In the genomic region with DNA sequence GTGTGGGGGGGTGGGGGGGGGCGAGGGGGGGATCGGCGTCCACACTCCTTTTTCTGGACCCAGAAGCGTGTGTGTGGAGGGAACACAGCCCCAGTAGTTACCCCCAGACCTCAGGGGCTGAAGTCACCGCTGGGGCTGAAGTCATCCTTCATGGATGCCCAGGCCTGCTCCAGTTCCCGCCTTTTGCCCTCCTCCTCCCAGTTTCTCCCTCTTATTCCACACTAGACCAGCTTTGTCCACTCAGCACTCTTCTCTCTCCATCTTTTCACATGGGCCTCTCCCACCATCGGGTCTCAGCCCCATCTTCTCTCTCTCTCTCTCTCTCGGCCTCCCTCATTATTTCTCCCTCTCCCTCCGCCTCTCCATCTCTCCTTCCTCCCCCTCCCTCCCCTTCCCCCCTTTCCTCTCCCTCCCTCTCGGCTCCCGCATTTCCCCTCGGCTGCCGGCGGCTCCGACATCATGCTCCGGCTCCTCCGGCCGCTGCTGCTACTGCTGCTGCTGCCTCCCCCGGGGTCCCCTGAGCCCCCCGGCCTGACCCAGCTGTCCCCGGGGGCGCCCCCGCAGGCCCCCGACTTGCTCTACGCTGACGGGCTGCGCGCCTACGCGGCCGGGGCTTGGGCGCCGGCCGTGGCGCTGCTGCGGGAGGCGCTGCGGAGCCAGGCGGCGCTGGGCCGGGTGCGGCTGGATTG, we compare ENCODE assay signal across 1 cellular context.
TF ChIP-seq lines count a peak whose summit lies in the region.

A gene with protein sequence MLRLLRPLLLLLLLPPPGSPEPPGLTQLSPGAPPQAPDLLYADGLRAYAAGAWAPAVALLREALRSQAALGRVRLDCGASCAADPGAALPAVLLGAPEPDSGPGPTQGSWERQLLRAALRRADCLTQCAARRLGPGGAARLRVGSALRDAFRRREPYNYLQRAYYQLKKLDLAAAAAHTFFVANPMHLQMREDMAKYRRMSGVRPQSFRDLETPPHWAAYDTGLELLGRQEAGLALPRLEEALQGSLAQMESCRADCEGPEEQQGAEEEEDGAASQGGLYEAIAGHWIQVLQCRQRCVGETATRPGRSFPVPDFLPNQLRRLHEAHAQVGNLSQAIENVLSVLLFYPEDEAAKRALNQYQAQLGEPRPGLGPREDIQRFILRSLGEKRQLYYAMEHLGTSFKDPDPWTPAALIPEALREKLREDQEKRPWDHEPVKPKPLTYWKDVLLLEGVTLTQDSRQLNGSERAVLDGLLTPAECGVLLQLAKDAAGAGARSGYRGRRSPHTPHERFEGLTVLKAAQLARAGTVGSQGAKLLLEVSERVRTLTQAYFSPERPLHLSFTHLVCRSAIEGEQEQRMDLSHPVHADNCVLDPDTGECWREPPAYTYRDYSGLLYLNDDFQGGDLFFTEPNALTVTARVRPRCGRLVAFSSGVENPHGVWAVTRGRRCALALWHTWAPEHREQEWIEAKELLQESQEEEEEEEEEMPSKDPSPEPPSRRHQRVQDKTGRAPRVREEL (plus strand): TSS at position 426 of the 689 bp plus-strand sequence. CDS start 34 bp downstream, at position 460.

TF ChIP-seq in K562, 482 proteins besides CTCF, POLR2A, EP300 and RAD21 (continued from another document):
- TF ChIP-seq, protein P1, sequence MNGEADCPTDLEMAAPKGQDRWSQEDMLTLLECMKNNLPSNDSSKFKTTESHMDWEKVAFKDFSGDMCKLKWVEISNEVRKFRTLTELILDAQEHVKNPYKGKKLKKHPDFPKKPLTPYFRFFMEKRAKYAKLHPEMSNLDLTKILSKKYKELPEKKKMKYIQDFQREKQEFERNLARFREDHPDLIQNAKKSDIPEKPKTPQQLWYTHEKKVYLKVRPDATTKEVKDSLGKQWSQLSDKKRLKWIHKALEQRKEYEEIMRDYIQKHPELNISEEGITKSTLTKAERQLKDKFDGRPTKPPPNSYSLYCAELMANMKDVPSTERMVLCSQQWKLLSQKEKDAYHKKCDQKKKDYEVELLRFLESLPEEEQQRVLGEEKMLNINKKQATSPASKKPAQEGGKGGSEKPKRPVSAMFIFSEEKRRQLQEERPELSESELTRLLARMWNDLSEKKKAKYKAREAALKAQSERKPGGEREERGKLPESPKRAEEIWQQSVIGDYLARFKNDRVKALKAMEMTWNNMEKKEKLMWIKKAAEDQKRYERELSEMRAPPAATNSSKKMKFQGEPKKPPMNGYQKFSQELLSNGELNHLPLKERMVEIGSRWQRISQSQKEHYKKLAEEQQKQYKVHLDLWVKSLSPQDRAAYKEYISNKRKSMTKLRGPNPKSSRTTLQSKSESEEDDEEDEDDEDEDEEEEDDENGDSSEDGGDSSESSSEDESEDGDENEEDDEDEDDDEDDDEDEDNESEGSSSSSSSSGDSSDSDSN (IDR thresholded peaks at IDR 0.05; ENCODE audit: borderline replicate concordance in 1 of 2, low read depth in 2 of 2, low read length in 2 of 2), result peak in 1 of 2 experiments; percentile 36; a peak in 1 of 4 replicates
- no peak for TF ChIP-seq PTRF (tag; IDR thresholded peaks at IDR 0.05)
- no peak for TF ChIP-seq PURB (CRISPR knock-in tag; IDR thresholded peaks at IDR 0.05; ENCODE audit: low read depth)
- TF ChIP-seq DIDO1 (tag; IDR thresholded peaks at IDR 0.05; ENCODE audit: low read depth), result no peak
- TF ChIP-seq, protein P2, sequence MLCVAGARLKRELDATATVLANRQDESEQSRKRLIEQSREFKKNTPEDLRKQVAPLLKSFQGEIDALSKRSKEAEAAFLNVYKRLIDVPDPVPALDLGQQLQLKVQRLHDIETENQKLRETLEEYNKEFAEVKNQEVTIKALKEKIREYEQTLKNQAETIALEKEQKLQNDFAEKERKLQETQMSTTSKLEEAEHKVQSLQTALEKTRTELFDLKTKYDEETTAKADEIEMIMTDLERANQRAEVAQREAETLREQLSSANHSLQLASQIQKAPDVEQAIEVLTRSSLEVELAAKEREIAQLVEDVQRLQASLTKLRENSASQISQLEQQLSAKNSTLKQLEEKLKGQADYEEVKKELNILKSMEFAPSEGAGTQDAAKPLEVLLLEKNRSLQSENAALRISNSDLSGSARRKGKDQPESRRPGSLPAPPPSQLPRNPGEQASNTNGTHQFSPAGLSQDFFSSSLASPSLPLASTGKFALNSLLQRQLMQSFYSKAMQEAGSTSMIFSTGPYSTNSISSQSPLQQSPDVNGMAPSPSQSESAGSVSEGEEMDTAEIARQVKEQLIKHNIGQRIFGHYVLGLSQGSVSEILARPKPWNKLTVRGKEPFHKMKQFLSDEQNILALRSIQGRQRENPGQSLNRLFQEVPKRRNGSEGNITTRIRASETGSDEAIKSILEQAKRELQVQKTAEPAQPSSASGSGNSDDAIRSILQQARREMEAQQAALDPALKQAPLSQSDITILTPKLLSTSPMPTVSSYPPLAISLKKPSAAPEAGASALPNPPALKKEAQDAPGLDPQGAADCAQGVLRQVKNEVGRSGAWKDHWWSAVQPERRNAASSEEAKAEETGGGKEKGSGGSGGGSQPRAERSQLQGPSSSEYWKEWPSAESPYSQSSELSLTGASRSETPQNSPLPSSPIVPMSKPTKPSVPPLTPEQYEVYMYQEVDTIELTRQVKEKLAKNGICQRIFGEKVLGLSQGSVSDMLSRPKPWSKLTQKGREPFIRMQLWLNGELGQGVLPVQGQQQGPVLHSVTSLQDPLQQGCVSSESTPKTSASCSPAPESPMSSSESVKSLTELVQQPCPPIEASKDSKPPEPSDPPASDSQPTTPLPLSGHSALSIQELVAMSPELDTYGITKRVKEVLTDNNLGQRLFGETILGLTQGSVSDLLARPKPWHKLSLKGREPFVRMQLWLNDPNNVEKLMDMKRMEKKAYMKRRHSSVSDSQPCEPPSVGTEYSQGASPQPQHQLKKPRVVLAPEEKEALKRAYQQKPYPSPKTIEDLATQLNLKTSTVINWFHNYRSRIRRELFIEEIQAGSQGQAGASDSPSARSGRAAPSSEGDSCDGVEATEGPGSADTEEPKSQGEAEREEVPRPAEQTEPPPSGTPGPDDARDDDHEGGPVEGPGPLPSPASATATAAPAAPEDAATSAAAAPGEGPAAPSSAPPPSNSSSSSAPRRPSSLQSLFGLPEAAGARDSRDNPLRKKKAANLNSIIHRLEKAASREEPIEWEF (CRISPR knock-in tag; IDR thresholded peaks at IDR 0.05), result no peak
- 0 out of 2 replicates have a peak, but pooled peaks have one; percentile 17 for TF ChIP-seq NBN (IDR thresholded peaks at IDR 0.05; ENCODE audit: low read depth)
- no peak for TF ChIP-seq ZNF23 (CRISPR knock-in tag; IDR thresholded peaks at IDR 0.05)
- TF ChIP-seq, protein P3, sequence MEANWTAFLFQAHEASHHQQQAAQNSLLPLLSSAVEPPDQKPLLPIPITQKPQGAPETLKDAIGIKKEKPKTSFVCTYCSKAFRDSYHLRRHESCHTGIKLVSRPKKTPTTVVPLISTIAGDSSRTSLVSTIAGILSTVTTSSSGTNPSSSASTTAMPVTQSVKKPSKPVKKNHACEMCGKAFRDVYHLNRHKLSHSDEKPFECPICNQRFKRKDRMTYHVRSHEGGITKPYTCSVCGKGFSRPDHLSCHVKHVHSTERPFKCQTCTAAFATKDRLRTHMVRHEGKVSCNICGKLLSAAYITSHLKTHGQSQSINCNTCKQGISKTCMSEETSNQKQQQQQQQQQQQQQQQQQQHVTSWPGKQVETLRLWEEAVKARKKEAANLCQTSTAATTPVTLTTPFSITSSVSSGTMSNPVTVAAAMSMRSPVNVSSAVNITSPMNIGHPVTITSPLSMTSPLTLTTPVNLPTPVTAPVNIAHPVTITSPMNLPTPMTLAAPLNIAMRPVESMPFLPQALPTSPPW (CRISPR knock-in tag; IDR thresholded peaks at IDR 0.05), result peak; percentile 76
- TF ChIP-seq ZNF324 (CRISPR knock-in tag; IDR thresholded peaks at IDR 0.05), result no peak
- TF ChIP-seq, protein P4, sequence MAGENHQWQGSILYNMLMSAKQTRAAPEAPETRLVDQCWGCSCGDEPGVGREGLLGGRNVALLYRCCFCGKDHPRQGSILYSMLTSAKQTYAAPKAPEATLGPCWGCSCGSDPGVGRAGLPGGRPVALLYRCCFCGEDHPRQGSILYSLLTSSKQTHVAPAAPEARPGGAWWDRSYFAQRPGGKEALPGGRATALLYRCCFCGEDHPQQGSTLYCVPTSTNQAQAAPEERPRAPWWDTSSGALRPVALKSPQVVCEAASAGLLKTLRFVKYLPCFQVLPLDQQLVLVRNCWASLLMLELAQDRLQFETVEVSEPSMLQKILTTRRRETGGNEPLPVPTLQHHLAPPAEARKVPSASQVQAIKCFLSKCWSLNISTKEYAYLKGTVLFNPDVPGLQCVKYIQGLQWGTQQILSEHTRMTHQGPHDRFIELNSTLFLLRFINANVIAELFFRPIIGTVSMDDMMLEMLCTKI (IDR thresholded peaks at IDR 0.05; ENCODE audit: partially characterized antibody), result no peak
- TF ChIP-seq ZNF316 (IDR thresholded peaks at IDR 0.05), result peak; percentile 86
- TF ChIP-seq, protein P5, sequence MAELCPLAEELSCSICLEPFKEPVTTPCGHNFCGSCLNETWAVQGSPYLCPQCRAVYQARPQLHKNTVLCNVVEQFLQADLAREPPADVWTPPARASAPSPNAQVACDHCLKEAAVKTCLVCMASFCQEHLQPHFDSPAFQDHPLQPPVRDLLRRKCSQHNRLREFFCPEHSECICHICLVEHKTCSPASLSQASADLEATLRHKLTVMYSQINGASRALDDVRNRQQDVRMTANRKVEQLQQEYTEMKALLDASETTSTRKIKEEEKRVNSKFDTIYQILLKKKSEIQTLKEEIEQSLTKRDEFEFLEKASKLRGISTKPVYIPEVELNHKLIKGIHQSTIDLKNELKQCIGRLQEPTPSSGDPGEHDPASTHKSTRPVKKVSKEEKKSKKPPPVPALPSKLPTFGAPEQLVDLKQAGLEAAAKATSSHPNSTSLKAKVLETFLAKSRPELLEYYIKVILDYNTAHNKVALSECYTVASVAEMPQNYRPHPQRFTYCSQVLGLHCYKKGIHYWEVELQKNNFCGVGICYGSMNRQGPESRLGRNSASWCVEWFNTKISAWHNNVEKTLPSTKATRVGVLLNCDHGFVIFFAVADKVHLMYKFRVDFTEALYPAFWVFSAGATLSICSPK (IDR thresholded peaks at IDR 0.05; ENCODE audit: borderline replicate concordance), result no peak
- no peak for TF ChIP-seq PHF21A (IDR thresholded peaks at IDR 0.05; ENCODE audit: borderline replicate concordance, low read depth)
- peak; percentile 1 for TF ChIP-seq PCBP1 (IDR thresholded peaks at IDR 0.05; ENCODE audit: low read depth, low read length, poor library complexity, severe bottlenecking)
- TF ChIP-seq MTA1 (IDR thresholded peaks at IDR 0.05; ENCODE audit: borderline replicate concordance), result peak; percentile 17; the same call in 1 of the 2 replicates
- TF ChIP-seq, protein P6, sequence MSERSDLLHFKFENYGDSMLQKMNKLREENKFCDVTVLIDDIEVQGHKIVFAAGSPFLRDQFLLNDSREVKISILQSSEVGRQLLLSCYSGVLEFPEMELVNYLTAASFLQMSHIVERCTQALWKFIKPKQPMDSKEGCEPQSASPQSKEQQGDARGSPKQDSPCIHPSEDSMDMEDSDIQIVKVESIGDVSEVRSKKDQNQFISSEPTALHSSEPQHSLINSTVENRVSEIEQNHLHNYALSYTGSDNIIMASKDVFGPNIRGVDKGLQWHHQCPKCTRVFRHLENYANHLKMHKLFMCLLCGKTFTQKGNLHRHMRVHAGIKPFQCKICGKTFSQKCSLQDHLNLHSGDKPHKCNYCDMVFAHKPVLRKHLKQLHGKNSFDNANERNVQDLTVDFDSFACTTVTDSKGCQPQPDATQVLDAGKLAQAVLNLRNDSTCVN (CRISPR knock-in tag; IDR thresholded peaks at IDR 0.05), result 0 out of 2 replicates have a peak, but pooled peaks have one; percentile 29
- 0 out of 2 replicates have a peak, but pooled peaks have one; percentile 16 for TF ChIP-seq CC2D1A (IDR thresholded peaks at IDR 0.05)
- TF ChIP-seq, protein P7, sequence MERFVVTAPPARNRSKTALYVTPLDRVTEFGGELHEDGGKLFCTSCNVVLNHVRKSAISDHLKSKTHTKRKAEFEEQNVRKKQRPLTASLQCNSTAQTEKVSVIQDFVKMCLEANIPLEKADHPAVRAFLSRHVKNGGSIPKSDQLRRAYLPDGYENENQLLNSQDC (CRISPR knock-in tag; IDR thresholded peaks at IDR 0.05), result no peak
- no peak for TF ChIP-seq ELF2 (CRISPR knock-in tag; IDR thresholded peaks at IDR 0.05)
TF ChIP-seq in K562: peak in this region for 19.
